In the genomic region with DNA sequence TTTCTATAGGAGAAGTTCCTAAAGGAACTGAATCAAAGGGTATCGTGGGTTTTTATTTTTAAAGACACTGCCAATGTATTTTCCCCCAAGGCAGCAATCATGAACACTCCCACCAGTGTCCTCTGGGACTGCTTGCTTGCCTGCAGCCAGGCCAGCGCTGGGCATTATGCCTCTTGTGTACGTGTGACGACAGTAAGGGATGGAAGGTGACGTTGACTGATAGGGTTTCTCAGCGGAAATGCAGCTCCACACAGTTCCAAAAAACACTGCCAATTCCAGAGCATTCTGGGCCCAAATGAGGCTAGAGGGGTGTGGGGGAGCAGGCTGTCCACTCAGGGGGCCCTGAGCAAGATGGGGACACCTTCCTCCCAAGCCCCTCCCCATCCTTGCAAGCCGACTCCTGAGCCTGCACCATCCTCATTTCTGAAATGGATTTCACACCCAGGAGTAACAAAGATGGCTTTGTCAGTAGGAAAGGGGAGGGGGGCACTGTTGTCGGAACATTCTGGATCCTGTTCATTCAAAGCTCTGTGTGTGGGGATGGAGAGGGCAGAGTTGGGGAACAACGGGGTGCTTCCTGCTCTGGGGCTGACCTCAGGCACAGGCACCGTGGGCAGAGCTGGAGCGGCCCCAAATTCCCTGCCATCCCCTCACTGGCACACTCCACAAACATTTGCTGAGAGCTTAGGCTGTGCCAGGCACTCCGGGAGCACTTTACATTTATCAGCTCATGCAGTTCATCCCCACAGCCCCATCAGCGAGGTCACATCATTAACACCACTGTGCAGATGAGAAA, we compare ENCODE assay signal across 18 cellular contexts. TPM values are rescaled to one million over a fixed set of nuclear protein-coding genes. Genes with fewer than 3 reads are reported as not detected.
DNase-seq lines count a peak whose midpoint lies in the region; ATAC-seq and TF ChIP-seq lines count a peak whose summit lies in the region.
"Had no signal": no experiment of that assay in that cellular context is flagged by ENCODE, and none has a peak within 500 bp of the region (broad histone marks: within the 10 kb centered on the region; RNA-seq: fewer than 3 reads in every experiment).

No MANE protein-coding gene starts in this region.

- H3K4me3 Mint-ChIP-seq in CD4-positive, alpha-beta memory T cell: peak overlapping the region in 4 of 8 donors; percentile 39 to 63 (median 58)
- H3K4me3 Mint-ChIP-seq in activated T-helper 17 cell treated with anti-CD3 and anti-CD28 coated beads, Interleukin-2, amount 50 U/mL, for 72 hours: no peak overlapping the region
- H3K4me3 Mint-ChIP-seq: activated naive CD8-positive, alpha-beta T cell treated with anti-CD3 and anti-CD28 coated beads, Interleukin-2, amount 50 U/mL, for 24 hours; activated T-cell treated with anti-CD3 and anti-CD28 coated beads, Interleukin-2, amount 50 U/mL, for 24 hours had no signal

- intact Hi-C loops in CD4-positive, alpha-beta memory T cell (cut with micrococcal nuclease): no loop called here
- intact Hi-C loops in Right ventricle myocardium superior (cut with DNase I): no loop called here
- intact Hi-C loops in psoas muscle (cut with DNase I): no loop called here
- intact Hi-C loops in esophagus muscularis mucosa (cut with DNase I): no loop called here

- CTCF ChIA-PET in CD4-positive, alpha-beta memory T cell (lab: Charles Lee; ENCODE audit: partially characterized antibody): interaction anchor here (1.3 to 1.5 kb wide), 2 partner anchors 10 to 21 kb away, joined by 3 read pairs; no protein-coding TSS in a partner anchor

- TF ChIP-seq CTCF in psoas muscle (IDR thresholded peaks at IDR 0.05): no peak
- no peak for TF ChIP-seq CTCF in esophagus muscularis mucosa (IDR thresholded peaks at IDR 0.05)

- 33 to 39% (median 34%) methylated on average over 13 of the region's 13 CpGs for WGBS in psoas muscle, 3 donors
- 80% methylated on average over 8 of the region's 13 CpGs for WGBS in esophagus muscularis mucosa

- H3K27ac Mint-ChIP-seq in CD4-positive, alpha-beta memory T cell: peak overlapping the region in 4 of 7 donors; percentile 36 to 92 (median 76)
- peak overlapping the region; percentile 83 for H3K27ac Mint-ChIP-seq in activated T-helper 17 cell treated with anti-CD3 and anti-CD28 coated beads, Interleukin-2, amount 50 U/mL, for 72 hours

- no peak overlapping the region for H3K4me3 ChIP-seq in CD4-positive, alpha-beta memory T cell (ENCODE audit: low read length in 2 of 2)
- H3K4me3 ChIP-seq in psoas muscle (no peak overlapping the region), esophagus muscularis mucosa (no peak overlapping the region)
- H3K4me3 ChIP-seq: BLaER1, GM12878, SJCRH30, skin epidermis, vagina had no signal

- TF ChIP-seq EP300 in esophagus muscularis mucosa (IDR thresholded peaks at IDR 0.05): no peak

- H3K9me3 Mint-ChIP-seq in CD4-positive, alpha-beta memory T cell: peaks cover 0 to 6% (median under 1%) of the 10 kb centered on the region in 8 donors
- no peaks in the 10 kb centered on the region for H3K9me3 Mint-ChIP-seq in activated T-helper 17 cell treated with anti-CD3 and anti-CD28 coated beads, Interleukin-2, amount 50 U/mL, for 72 hours

- H3K27ac ChIP-seq in CD4-positive, alpha-beta memory T cell (ENCODE audit: low read depth, low read length): no peak overlapping the region
- H3K27ac ChIP-seq in psoas muscle: no peak overlapping the region
- H3K27ac ChIP-seq in esophagus muscularis mucosa (replicated peaks in 1 of 4): no peak overlapping the region
- H3K27ac ChIP-seq: BLaER1, SJCRH30, skin epidermis, vagina had no signal

- POLR2A ChIA-PET in CD4-positive, alpha-beta memory T cell (lab: Charles Lee; ENCODE audit: partially characterized antibody): interaction anchor here (1.6 to 2.2 kb wide), 3 partner anchors 10 to 56 kb away, joined by 5 to 7 read pairs (median 7); no protein-coding TSS in a partner anchor

- peaks cover 0 to 7% of the 10 kb centered on the region in 2 donors for H3K9me3 ChIP-seq in CD4-positive, alpha-beta memory T cell (ENCODE audit: control insufficient read depth in 1 of 2, low read length in 2 of 2)
- H3K9me3 ChIP-seq in psoas muscle: no peaks in the 10 kb centered on the region
- H3K9me3 ChIP-seq in esophagus muscularis mucosa: peaks cover 0 to 17% (median 2%) of the 10 kb centered on the region in 4 donors
- H3K9me3 ChIP-seq: vagina had no signal

- H3K4me1 ChIP-seq in CD4-positive, alpha-beta memory T cell (ENCODE audit: insufficient read depth, low read length): peaks cover 88% of the 10 kb centered on the region
- H3K4me1 ChIP-seq in psoas muscle (no peaks in the 10 kb centered on the region), esophagus muscularis mucosa (peaks cover under 1 to 24% (median 14%) of the 10 kb centered on the region in 4 donors)
- H3K4me1 ChIP-seq: SJCRH30, vagina had no signal

- peaks cover 15% of the 10 kb centered on the region for H3K36me3 ChIP-seq in CD4-positive, alpha-beta memory T cell (ENCODE audit: insufficient read depth, low read length)
- H3K36me3 ChIP-seq in psoas muscle (ENCODE audit: insufficient read depth in 1 of 2, low read depth in 1 of 2) (no peaks in the 10 kb centered on the region), esophagus muscularis mucosa (no peaks in the 10 kb centered on the region)
- H3K36me3 ChIP-seq: BLaER1, vagina had no signal

- no peaks in the 10 kb centered on the region for H3K27me3 Mint-ChIP-seq in CD4-positive, alpha-beta memory T cell
- H3K27me3 Mint-ChIP-seq in activated T-helper 17 cell treated with anti-CD3 and anti-CD28 coated beads, Interleukin-2, amount 50 U/mL, for 72 hours: no peaks in the 10 kb centered on the region
- H3K27me3 Mint-ChIP-seq: activated naive CD8-positive, alpha-beta T cell treated with anti-CD3 and anti-CD28 coated beads, Interleukin-2, amount 50 U/mL, for 24 hours; activated T-cell treated with anti-CD3 and anti-CD28 coated beads, Interleukin-2, amount 50 U/mL, for 24 hours had no signal

- TF ChIP-seq POLR2A in esophagus muscularis mucosa (IDR thresholded peaks at IDR 0.05; ENCODE audit: low read depth): no peak

- peaks cover 42 to 49% of the 10 kb centered on the region in 2 donors for H3K36me3 Mint-ChIP-seq in CD4-positive, alpha-beta memory T cell
- H3K36me3 Mint-ChIP-seq in activated T-helper 17 cell treated with anti-CD3 and anti-CD28 coated beads, Interleukin-2, amount 50 U/mL, for 72 hours (ENCODE audit: low read depth): peaks cover 46% of the 10 kb centered on the region

- no peaks in the 10 kb centered on the region for H3K27me3 ChIP-seq in CD4-positive, alpha-beta memory T cell (ENCODE audit: insufficient read depth, low read length)
- H3K27me3 ChIP-seq in psoas muscle (ENCODE audit: insufficient read depth in 3 of 3, low read length in 2 of 3) (no peaks in the 10 kb centered on the region), esophagus muscularis mucosa (peaks cover 0 to 4% (median 0%) of the 10 kb centered on the region in 4 donors)
- H3K27me3 ChIP-seq: BLaER1, SJCRH30, vagina had no signal

- peaks cover 51 to 75% (median 65%) of the 10 kb centered on the region in 4 donors for H3K4me1 Mint-ChIP-seq in CD4-positive, alpha-beta memory T cell
- peaks cover 48% of the 10 kb centered on the region for H3K4me1 Mint-ChIP-seq in activated T-helper 17 cell treated with anti-CD3 and anti-CD28 coated beads, Interleukin-2, amount 50 U/mL, for 72 hours

- ATAC-seq in activated T-helper 17 cell treated with anti-CD3 and anti-CD28 coated beads, Interleukin-2, amount 50 U/mL, for 72 hours (replicated peaks): no peak
- ATAC-seq in Right ventricle myocardium superior (ENCODE audit: poor library complexity) (peak; percentile 90), psoas muscle (peak; percentile 68 to 80 (median 77))
- ATAC-seq: activated naive CD8-positive, alpha-beta T cell treated with anti-CD3 and anti-CD28 coated beads, Interleukin-2, amount 50 U/mL, for 24 hours; GM12878; stimulated activated naive CD8-positive, alpha-beta T cell treated with anti-CD3 and anti-CD28 coated beads, Interleukin-15, Interleukin-2, amounts not matched to agents 100 U/mL and 50 U/mL, for 24 hours had no signal

- no peak for DNase-seq in CD4-positive, alpha-beta memory T cell
- DNase-seq in Right ventricle myocardium superior (peak; percentile 79), psoas muscle (no peak), NCI-H187 treated with DMSO at 0.1 percent for 48 hours (lab: John Stamatoyannopoulos, UW) (no peak), GDM1 (lab: John Stamatoyannopoulos, UW) (no peak), NCI-H2029 (lab: John Stamatoyannopoulos, UW) (no peak), esophagus muscularis mucosa (ENCODE audit: extremely low spot score) (no peak)
- DNase-seq: activated CD4-positive, alpha-beta T cell treated with anti-CD3 and anti-CD28 coated beads for 48 hours; activated naive CD8-positive, alpha-beta T cell treated with anti-CD3 and anti-CD28 coated beads, Interleukin-2, amount 50 U/mL, for 24 hours; activated T-cell treated with anti-CD3 and anti-CD28 coated beads, Interleukin-2, amount 50 U/mL, for 24 hours; NCI-H1048; SJCRH30; stimulated activated naive CD8-positive, alpha-beta T cell treated with anti-CD3 and anti-CD28 coated beads, Interleukin-15, Interleukin-2, amounts not matched to agents 100 U/mL and 50 U/mL, for 24 hours had no signal

RNA-seq across cellular contexts. Expression of gene PREX1, which starts 20.0 kb away (rescaled TPM):
- 100 to 1,000 TPM; 164 to 165 TPM for total RNA-seq in CD4-positive, alpha-beta memory T cell
- polyA plus RNA-seq in CD4-positive, alpha-beta memory T cell: 10 to 100 TPM; 10.6 to 79.6 TPM
- 100 to 1,000 TPM in 1 of 2 donors, 10 to 100 TPM in 1; 96.1 to 111 TPM for total RNA-seq in activated T-helper 17 cell treated with anti-CD3 and anti-CD28 coated beads, Interleukin-2, amount 50 U/mL, for 72 hours
- 10.3 TPM for total RNA-seq in Right ventricle myocardium superior
- total RNA-seq in psoas muscle: 1 to 10 TPM; 5.3 to 8.3 (median 6.9) TPM
- 1 to 10 TPM; 2.5 to 4.0 (median 3.5) TPM for polyA plus RNA-seq in psoas muscle
- 10 to 100 TPM; 20.8 to 37.1 (median 24.3) TPM for total RNA-seq in esophagus muscularis mucosa
